In the genomic region with DNA sequence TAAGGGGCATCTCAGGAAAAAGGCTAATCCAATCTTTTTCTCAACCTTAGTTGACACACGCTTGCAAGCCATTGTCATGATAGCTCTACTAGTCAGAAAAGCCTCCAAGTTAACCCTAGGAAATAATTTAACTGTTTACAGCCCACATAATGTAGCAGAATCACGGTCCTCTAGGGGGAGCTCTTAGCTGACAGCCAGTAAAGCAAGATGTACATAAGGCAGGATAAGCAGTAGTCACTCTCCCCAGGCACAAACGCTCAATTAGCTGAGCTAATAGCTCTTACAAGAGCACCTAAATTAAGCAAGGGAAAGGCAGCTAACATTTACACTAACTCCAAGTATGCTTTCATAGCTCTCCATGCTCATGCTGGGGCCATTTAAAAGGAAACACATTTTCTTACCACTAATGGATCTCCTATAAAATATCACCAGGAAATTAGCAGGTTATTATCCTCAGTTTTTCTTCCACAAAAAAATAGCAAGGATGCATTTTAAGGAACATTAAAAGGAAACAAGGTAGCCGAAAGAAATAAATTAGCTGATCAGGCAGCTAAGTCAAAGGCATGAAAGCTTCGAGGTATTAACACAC, we compare ENCODE assay signal across 9 cellular contexts. TPM values are rescaled to one million over a fixed set of nuclear protein-coding genes. Genes with fewer than 3 reads are reported as not detected.
DNase-seq lines count a peak whose midpoint lies in the region; ATAC-seq and TF ChIP-seq lines count a peak whose summit lies in the region.
"Had no signal": no experiment of that assay in that cellular context is flagged by ENCODE, and none has a peak within 500 bp of the region (broad histone marks: within the 10 kb centered on the region; RNA-seq: fewer than 3 reads in every experiment).

No MANE protein-coding gene starts in this region.

- no TSS peak for BruUV-seq in PC-9 (replicated peaks; lab: Mats Ljungman, UMichigan)

- no peaks in the 10 kb centered on the region for H3K27me3 ChIP-seq in CD4-positive, alpha-beta T cell (ENCODE audit: control insufficient read depth, insufficient read depth, low read length)
- H3K27me3 ChIP-seq in PC-9 (ENCODE audit: insufficient read depth, low read depth) (peaks cover 44% of the 10 kb centered on the region), prostate gland (replicated peaks; ENCODE audit: insufficient read depth) (no peaks in the 10 kb centered on the region)

- H3K4me1 Mint-ChIP-seq in CD4-positive, alpha-beta T cell (ENCODE audit: low read depth), result peaks cover 7% of the 10 kb centered on the region

- no peak for DNase-seq in CD4-positive, alpha-beta T cell
- DNase-seq in PC-9 (peak in 1 of 2 experiments; percentile 11), fibroblast of the aortic adventitia (ENCODE audit: low read depth) (no peak), prostate gland (ENCODE audit: low spot score) (no peak), NCI-H2029 (lab: John Stamatoyannopoulos, UW) (no peak)
- DNase-seq: cerebellar nuclear complex had no signal

- H3K4me1 ChIP-seq in PC-9 (replicated peaks; ENCODE audit: insufficient read depth), result no peaks in the 10 kb centered on the region
- no peaks in the 10 kb centered on the region for H3K4me1 ChIP-seq in prostate gland (replicated peaks)

- WGBS in prostate gland, result 69% methylated on average over 5 of the region's 5 CpGs

- H3K27ac ChIP-seq in CD4-positive, alpha-beta T cell (ENCODE audit: low read depth, low read length), result no peak overlapping the region
- H3K27ac ChIP-seq in PC-9, result no peak overlapping the region
- H3K27ac ChIP-seq in prostate gland, result no peak overlapping the region

- intact Hi-C loops in CD4-positive, alpha-beta T cell (cut with DNase I, micrococcal nuclease), result no loop called here
- intact Hi-C loops in PC-9 (cut with micrococcal nuclease; ENCODE audit: unreplicated experiment) (no loop called here), prostate gland (cut with DNase I) (no loop called here)

- no peak overlapping the region for H2AFZ ChIP-seq in PC-9

- H3K4me2 ChIP-seq in PC-9, result no peak overlapping the region

- no peaks in the 10 kb centered on the region for H3K36me3 ChIP-seq in PC-9 (ENCODE audit: low read depth)
- H3K36me3 ChIP-seq in prostate gland, result no peaks in the 10 kb centered on the region

- POLR2A ChIA-PET in CD4-positive, alpha-beta T cell (lab: Charles Lee), result no interaction called here
- POLR2A ChIA-PET in PC-9 (lab: Charles Lee; ENCODE audit: unreplicated experiment), result no interaction called here

- no peaks in the 10 kb centered on the region for H3K9me3 ChIP-seq in CD4-positive, alpha-beta T cell (ENCODE audit: control insufficient read depth, low read length)
- H3K9me3 ChIP-seq in PC-9 (ENCODE audit: insufficient read depth, low read depth) (peaks cover 9% of the 10 kb centered on the region; the same call in 1 of the 2 replicates), prostate gland (no peaks in the 10 kb centered on the region)

- H3K36me3 Mint-ChIP-seq in CD4-positive, alpha-beta T cell (ENCODE audit: low read depth), result no peaks in the 10 kb centered on the region

- no peaks in the 10 kb centered on the region for H3F3A ChIP-seq in PC-9 (ENCODE audit: insufficient read depth, low read depth)

- no peak overlapping the region for H3K27ac Mint-ChIP-seq in CD4-positive, alpha-beta T cell
- H3K27ac Mint-ChIP-seq: T-helper 1 cell treated with Interleukin-12 subunit alpha and Interleukin-12 subunit beta and Interleukin-4 antibody, amounts not matched to agents 30 μg/mL and 1 μg/mL, for 36 hours had no signal

- H3K9me2 ChIP-seq in PC-9 (ENCODE audit: insufficient read depth), result no peaks in the 10 kb centered on the region

- ATAC-seq in CD4-positive, alpha-beta T cell (ENCODE audit: poor library complexity), result no peak
- ATAC-seq in GM21515 (IDR thresholded peaks at IDR 0.05; ENCODE audit: unreplicated experiment), result no peak

- H3K4me3 ChIP-seq in PC-9 (no peak overlapping the region), fibroblast of the aortic adventitia (ENCODE audit: low read depth, low read length) (no peak overlapping the region), prostate gland (no peak overlapping the region)

- H3K27me3 Mint-ChIP-seq in CD4-positive, alpha-beta T cell, result peaks cover 1% of the 10 kb centered on the region

- H3K4me3 Mint-ChIP-seq in CD4-positive, alpha-beta T cell, result no peak overlapping the region
- H3K4me3 Mint-ChIP-seq: T-helper 1 cell treated with Interleukin-12 subunit alpha and Interleukin-12 subunit beta and Interleukin-4 antibody, amounts not matched to agents 30 μg/mL and 1 μg/mL, for 36 hours had no signal

- CTCF ChIA-PET in CD4-positive, alpha-beta T cell (lab: Charles Lee), result no interaction called here
- CTCF ChIA-PET in PC-9 (lab: Charles Lee), result interaction anchor here (0.6 to 1.5 kb wide), 2 partner anchors 15 to 994 kb away, joined by 4 to 9 read pairs; no protein-coding TSS in a partner anchor

- H3K79me2 ChIP-seq in PC-9 (ENCODE audit: low read depth), result no peaks in the 10 kb centered on the region

- TF ChIP-seq CTCF in CD4-positive, alpha-beta T cell (IDR thresholded peaks at IDR 0.05), result peak; percentile 16
- TF ChIP-seq CTCF in GM12872 (IDR thresholded peaks at IDR 0.05; ENCODE audit: insufficient read depth, low read depth, low read length) (peak; percentile 45; the same call in 2 of the 3 replicates), PC-9 (conservative IDR thresholded peaks at IDR 0.05) (peak; percentile 68), fibroblast of the aortic adventitia (IDR thresholded peaks at IDR 0.05; ENCODE audit: insufficient read depth, low read length) (peak; percentile 23), prostate gland (IDR thresholded peaks at IDR 0.05) (no peak)

- no peaks in the 10 kb centered on the region for H4K20me1 ChIP-seq in PC-9 (ENCODE audit: insufficient read depth)

- no peak for TF ChIP-seq POLR2A in prostate gland (IDR thresholded peaks at IDR 0.05)

- H3K9me3 Mint-ChIP-seq in CD4-positive, alpha-beta T cell, result no peaks in the 10 kb centered on the region
- H3K9me3 Mint-ChIP-seq: T-helper 1 cell treated with Interleukin-12 subunit alpha and Interleukin-12 subunit beta and Interleukin-4 antibody, amounts not matched to agents 30 μg/mL and 1 μg/mL, for 36 hours had no signal

RNA-seq across cellular contexts. Expression of a gene that starts 33.7 kb away (rescaled TPM):
- 1 to 10 TPM; 3.3 to 4.4 TPM for total RNA-seq in CD4-positive, alpha-beta T cell
- total RNA-seq in PC-9 (2021) (20.5 and 23.6 TPM in 2 replicates), fibroblast of the aortic adventitia (ENCODE audit: low replicate concordance) (6.1 and 9.6 TPM in 2 replicates), prostate gland (10 to 100 TPM; 13.3 to 21.9 TPM)

RNA-seq across cellular contexts. Expression of a gene that starts 45.0 kb away (rescaled TPM):
- 1 to 10 TPM; 1.5 to 1.8 TPM for total RNA-seq in CD4-positive, alpha-beta T cell
- total RNA-seq in PC-9 (2021), result 1.8 and 3.4 TPM in 2 replicates
- total RNA-seq in fibroblast of the aortic adventitia (ENCODE audit: low replicate concordance), result 1.4 and 5.4 TPM in 2 replicates
- total RNA-seq in prostate gland, result 10 to 100 TPM in 1 of 2 donors, 1 to 10 TPM in 1; 6.4 to 12.4 TPM

RNA-seq across cellular contexts. Expression of a gene that starts 55.7 kb away (rescaled TPM):
- total RNA-seq in CD4-positive, alpha-beta T cell, result 1 to 10 TPM in 1 of 2 experiments, under 1 TPM in 1; 0.95 to 1.5 TPM
- total RNA-seq in PC-9 (2021), result 2.5 and 3.1 TPM in 2 replicates
- total RNA-seq in fibroblast of the aortic adventitia (ENCODE audit: low replicate concordance), result 8.3 and 12.1 TPM in 2 replicates
- 1 to 10 TPM; 3.6 to 5.2 TPM for total RNA-seq in prostate gland

Comparison
In these comparisons a context has a peak if more than half of its experiments do, and no peak if none do; other contexts are left out.
1. CTCF ChIP-seq: peak in CD4-positive, alpha-beta T cell (single experiment), GM12872 (single experiment), PC-9 (single experiment) and fibroblast of the aortic adventitia (single experiment); none in prostate gland (0 of 4).